1 cellular context compared by ENCODE assay signal in genomic region chr7:90178592-90179279, GRCh38.
A peak's percentile ranks its signal among the peaks of the same experiment; 100 is the strongest.
TF ChIP-seq lines count a peak whose summit lies in the region.

No MANE protein-coding gene starts in this region.

TF ChIP-seq in GM12878, 131 proteins besides CTCF, POLR2A, EP300 and RAD21 (continued from another document and continues in another):
- peak; percentile 37; the same call in 1 of the 2 replicates for TF ChIP-seq ZNF687 (IDR thresholded peaks at IDR 0.05)
- TF ChIP-seq ASH2L (IDR thresholded peaks at IDR 0.05; ENCODE audit: borderline replicate concordance, low read depth), result no peak
- TF ChIP-seq MYC (IDR thresholded peaks at IDR 0.05; ENCODE audit: insufficient read depth, insufficient read length, insufficient replicate concordance, low read length, severe bottlenecking), result no peak
- no peak for TF ChIP-seq RCOR1 (conservative IDR thresholded peaks at IDR 0.05; ENCODE audit: low read depth, low read length)
- TF ChIP-seq NR2F1 (conservative IDR thresholded peaks at IDR 0.05), result peak; percentile 87
- TF ChIP-seq ATF3 (IDR thresholded peaks at IDR 0.05; ENCODE audit: borderline replicate concordance, extremely low read depth, low read depth, low read length), result no peak
- TF ChIP-seq MAX (IDR thresholded peaks at IDR 0.05; ENCODE audit: low read depth, low read length), result no peak
- no peak for TF ChIP-seq SMAD5 (IDR thresholded peaks at IDR 0.05; ENCODE audit: low read depth)
- TF ChIP-seq FOS (IDR thresholded peaks at IDR 0.05; ENCODE audit: borderline replicate concordance, extremely low read depth, insufficient read length), result no peak
- peak; percentile 70 for TF ChIP-seq SKIL (IDR thresholded peaks at IDR 0.05; ENCODE audit: low read depth, poor library complexity, severe bottlenecking)
- TF ChIP-seq HDGF (IDR thresholded peaks at IDR 0.05), result no peak
- TF ChIP-seq RELB (IDR thresholded peaks at IDR 0.05; ENCODE audit: low read depth), result peak; percentile 83
- no peak; the same call in 1 of the 2 replicates for TF ChIP-seq ZNF207 (IDR thresholded peaks at IDR 0.05; ENCODE audit: borderline replicate concordance)
- no peak for TF ChIP-seq MYB (IDR thresholded peaks at IDR 0.05; ENCODE audit: borderline replicate concordance, low read depth, low read length)
- no peak for TF ChIP-seq CHD2 (IDR thresholded peaks at IDR 0.05; ENCODE audit: borderline replicate concordance, low read depth, low read length)
- TF ChIP-seq GATAD2B (conservative IDR thresholded peaks at IDR 0.05; ENCODE audit: low read depth), result 0 out of 2 replicates have a peak, but pooled peaks have one; percentile 49
- no peak for TF ChIP-seq E2F8 (IDR thresholded peaks at IDR 0.05; ENCODE audit: low read depth, partially characterized antibody)
- TF ChIP-seq REST (IDR thresholded peaks at IDR 0.05; ENCODE audit: low read depth, low read length), result no peak
- TF ChIP-seq ATF2 (IDR thresholded peaks at IDR 0.05; ENCODE audit: low read length), result 0 out of 2 replicates have a peak, but pooled peaks have one; percentile 45
- TF ChIP-seq KDM1A (IDR thresholded peaks at IDR 0.05; ENCODE audit: borderline replicate concordance), result no peak
- TF ChIP-seq CREB1 (IDR thresholded peaks at IDR 0.05; ENCODE audit: low read depth), result no peak
- peak; percentile 70; the same call in 1 of the 2 replicates for TF ChIP-seq BACH1 (IDR thresholded peaks at IDR 0.05; ENCODE audit: borderline replicate concordance)
- no peak for TF ChIP-seq TAF1 (IDR thresholded peaks at IDR 0.05; ENCODE audit: borderline replicate concordance, low read depth, low read length)
- TF ChIP-seq RUNX3 (IDR thresholded peaks at IDR 0.05; ENCODE audit: low read length), result peak; percentile 73
- TF ChIP-seq BCLAF1 (IDR thresholded peaks at IDR 0.05), result no peak
- no peak for TF ChIP-seq SMAD1 (IDR thresholded peaks at IDR 0.05; ENCODE audit: low read depth, partially characterized antibody)
- no peak for TF ChIP-seq LARP7 (IDR thresholded peaks at IDR 0.05)
- no peak for TF ChIP-seq ZNF592 (IDR thresholded peaks at IDR 0.05)
- no peak for TF ChIP-seq GABPA (IDR thresholded peaks at IDR 0.05; ENCODE audit: low read depth)
